ENCODE assay signal across 11 cellular contexts in genomic region chr14:94936901-94937321, GRCh38.
A peak's percentile ranks its signal among the peaks of the same experiment; 100 is the strongest.
DNase-seq lines count a peak whose midpoint lies in the region; ATAC-seq, FAIRE-seq and TF ChIP-seq lines count a peak whose summit lies in the region.
"Had no signal": no experiment of that assay in that cellular context is flagged by ENCODE, and none has a peak within 500 bp of the region (broad histone marks: within the 10 kb centered on the region; RNA-seq: fewer than 3 reads in every experiment).

No MANE protein-coding gene starts in this region.

- H2BK15ac ChIP-seq in neuronal stem cell (ENCODE audit: low read length) = peak overlapping the region; percentile 38

- POLR2A ChIA-PET in SK-N-SH (lab: Yijun Ruan, JAX) = no interaction called here

- H3K4me3 ChIP-seq in SK-N-SH (ENCODE audit: low read depth in 2 of 2, low read length in 1 of 2) = no peak overlapping the region; a peak in 1 of 4 replicates
- peak overlapping the region; percentile 15 to 46 for H3K4me3 ChIP-seq in gastroesophageal sphincter
- no peak overlapping the region for H3K4me3 ChIP-seq in neuronal stem cell (ENCODE audit: low read length in 2 of 2)
- H3K4me3 ChIP-seq in tibial nerve = peak overlapping the region in 3 of 4 donors; percentile 2 to 38 (median 21)

- H3K27ac ChIP-seq in SK-N-SH (ENCODE audit: low read depth in 2 of 2, low read length in 1 of 2) (peak overlapping the region in 1 of 2 experiments; percentile 45; a peak in 2 of 4 replicates), gastroesophageal sphincter (peak overlapping the region; percentile 85 to 95 (median 91)), neuronal stem cell (replicated peaks; ENCODE audit: low read length) (no peak overlapping the region), tibial nerve (peak overlapping the region in 3 of 4 donors; percentile 21 to 84 (median 59))
- H3K27ac ChIP-seq: KMS-11 had no signal

- no peak overlapping the region for H3K14ac ChIP-seq in neuronal stem cell (ENCODE audit: low read length)

- no peak for TF ChIP-seq EP300 in SK-N-SH (IDR thresholded peaks at IDR 0.05; ENCODE audit: borderline replicate concordance in 1 of 2, low read depth in 1 of 2, low read length in 1 of 2)
- TF ChIP-seq EP300 in gastroesophageal sphincter (IDR thresholded peaks at IDR 0.05) = no peak
- no peak for TF ChIP-seq EP300 in tibial nerve (IDR thresholded peaks at IDR 0.05)

- TF ChIP-seq RAD21 in SK-N-SH (IDR thresholded peaks at IDR 0.05; ENCODE audit: low read length) = no peak

- H3K27me3 ChIP-seq in SK-N-SH (ENCODE audit: insufficient read depth) (no peaks in the 10 kb centered on the region), gastroesophageal sphincter (no peaks in the 10 kb centered on the region), neuronal stem cell (ENCODE audit: control insufficient read depth in 3 of 3, insufficient read depth in 3 of 3, low read depth in 1 of 3, low read length in 3 of 3) (no peaks in the 10 kb centered on the region), tibial nerve (no peaks in the 10 kb centered on the region)

- H3K4me2 ChIP-seq in SK-N-SH = no peak overlapping the region
- no peak overlapping the region for H3K4me2 ChIP-seq in neuronal stem cell (ENCODE audit: insufficient read depth, low read length, poor library complexity, severe bottlenecking)
- H3K4me2 ChIP-seq: KMS-11 had no signal

- H3K23ac ChIP-seq in neuronal stem cell (ENCODE audit: low read depth, low read length, poor library complexity) = no peak overlapping the region

- H2BK120ac ChIP-seq in neuronal stem cell (ENCODE audit: low read depth, low read length) = no peak overlapping the region

- TF ChIP-seq POLR2A in gastroesophageal sphincter (IDR thresholded peaks at IDR 0.05) (no peak), tibial nerve (IDR thresholded peaks at IDR 0.05) (no peak), GM12891 (IDR thresholded peaks at IDR 0.05; ENCODE audit: low read depth, low read length) (no peak)

- no peak overlapping the region for H3K27ac Mint-ChIP-seq in effector memory CD8-positive, alpha-beta T cell
- H3K27ac Mint-ChIP-seq: activated naive CD8-positive, alpha-beta T cell treated with anti-CD3 and anti-CD28 coated beads, Interleukin-2, amount 10 ng/mL, durations not matched to agents 7 days and 5 days had no signal

- ATAC-seq in gastroesophageal sphincter (peak; percentile 39), HG02798 (IDR thresholded peaks at IDR 0.05; ENCODE audit: poor library complexity, unreplicated experiment) (no peak)
- ATAC-seq in effector memory CD8-positive, alpha-beta T cell (replicated peaks) = no peak

- no peak overlapping the region for H3K4me3 Mint-ChIP-seq in effector memory CD8-positive, alpha-beta T cell
- H3K4me3 Mint-ChIP-seq: activated naive CD8-positive, alpha-beta T cell treated with anti-CD3 and anti-CD28 coated beads, Interleukin-2, amount 10 ng/mL, durations not matched to agents 7 days and 5 days had no signal

- H3K79me2 ChIP-seq in SK-N-SH (ENCODE audit: insufficient read depth) = no peaks in the 10 kb centered on the region

- no peaks in the 10 kb centered on the region for H3K36me3 Mint-ChIP-seq in effector memory CD8-positive, alpha-beta T cell (ENCODE audit: insufficient read depth)
- H3K36me3 Mint-ChIP-seq: activated naive CD8-positive, alpha-beta T cell treated with anti-CD3 and anti-CD28 coated beads, Interleukin-2, amount 10 ng/mL, durations not matched to agents 7 days and 5 days; mesothelial cell of epicardium had no signal

- H3K36me3 ChIP-seq in SK-N-SH (replicated peaks in 1 of 2; ENCODE audit: control insufficient read depth in 1 of 2, insufficient read depth in 2 of 2, low read length in 1 of 2) (no peaks in the 10 kb centered on the region), gastroesophageal sphincter (no peaks in the 10 kb centered on the region), neuronal stem cell (replicated peaks in 1 of 2; ENCODE audit: control insufficient read depth in 2 of 2, insufficient read depth in 2 of 2, low read length in 2 of 2) (no peaks in the 10 kb centered on the region), tibial nerve (no peaks in the 10 kb centered on the region)

- no peaks in the 10 kb centered on the region for H3F3A ChIP-seq in SK-N-SH (replicated peaks; ENCODE audit: insufficient read depth)

- no peak overlapping the region for H3K9ac ChIP-seq in SK-N-SH
- H3K9ac ChIP-seq in neuronal stem cell (ENCODE audit: low read depth, low read length, poor library complexity) = no peak overlapping the region
- H3K9ac ChIP-seq: KMS-11 had no signal

- CTCF ChIA-PET in SK-N-SH (lab: Yijun Ruan, JAX) = interaction anchor here (0.6 kb wide), 2 partner anchors 495 to 1084 kb away, joined by 3 to 6 read pairs; no protein-coding TSS in a partner anchor

- 48% methylated on average over 8 of the region's 16 CpGs for WGBS in SK-N-SH (ENCODE audit: low lambda C conversion rate)
- 17% methylated on average over 3 of the region's 16 CpGs; no CpG with 5 or more reads in 1 of the 2 donors for WGBS in gastroesophageal sphincter (ENCODE audit: low coverage in 1 of 2), 2 donors
- no CpG with 5 or more reads among the region's 16 CpGs for WGBS in neuronal stem cell (ENCODE audit: extremely low coverage in 2 of 2, insufficient read length in 2 of 2, insufficient replicate concordance in 1 of 2), 2 donors
- 23 to 27% methylated on average over 5 to 12 of the region's 16 CpGs for WGBS in tibial nerve, 2 donors

- H4K91ac ChIP-seq in neuronal stem cell (ENCODE audit: low read depth, low read length, poor library complexity) = no peak overlapping the region

- no peak overlapping the region for H4K8ac ChIP-seq in neuronal stem cell (ENCODE audit: low read depth, low read length)

- TF ChIP-seq CTCF in SK-N-SH (IDR thresholded peaks at IDR 0.05) (no peak), gastroesophageal sphincter (IDR thresholded peaks at IDR 0.05) (no peak), tibial nerve (IDR thresholded peaks at IDR 0.05) (no peak)

- H3K4ac ChIP-seq in neuronal stem cell (ENCODE audit: low read length) = no peak overlapping the region

- H3K9me2 ChIP-seq in SK-N-SH = no peaks in the 10 kb centered on the region

- H3K79me1 ChIP-seq in neuronal stem cell (ENCODE audit: low read depth, low read length) = peaks cover 1% of the 10 kb centered on the region

- H3K18ac ChIP-seq in neuronal stem cell (ENCODE audit: low read length) = peak overlapping the region; percentile 70

- H2AFZ ChIP-seq in SK-N-SH (ENCODE audit: low read depth) (no peak overlapping the region), neuronal stem cell (ENCODE audit: low read length) (no peak overlapping the region)

- peak; percentile 78 for DNase-seq in SK-N-SH
- no peak for DNase-seq in neuronal stem cell (ENCODE audit: low spot score)
- peak in 1 of 2 donors; percentile 10 for DNase-seq in tibial nerve (ENCODE audit: low spot score in 2 of 2)
- DNase-seq in GM12891 (ENCODE audit: insufficient read length, low spot score) = no peak
- DNase-seq in KG1 (lab: John Stamatoyannopoulos, UW) = no peak
- DNase-seq in effector memory CD8-positive, alpha-beta T cell = no peak
- DNase-seq: activated naive CD8-positive, alpha-beta T cell treated with anti-CD3 and anti-CD28 coated beads, Interleukin-2, amount 10 ng/mL, durations not matched to agents 7 days and 5 days had no signal

- no peaks in the 10 kb centered on the region for H4K20me1 ChIP-seq in SK-N-SH (ENCODE audit: insufficient read depth)

- peak overlapping the region; percentile 43 for H2BK5ac ChIP-seq in neuronal stem cell (ENCODE audit: low read length)

- no peak for FAIRE-seq in GM12891 (lab: Jason Lieb, UNC)

- no peaks in the 10 kb centered on the region for H3K9me3 ChIP-seq in SK-N-SH
- no peaks in the 10 kb centered on the region for H3K9me3 ChIP-seq in gastroesophageal sphincter
- H3K9me3 ChIP-seq in neuronal stem cell (replicated peaks in 1 of 2; ENCODE audit: control insufficient read depth in 2 of 2, insufficient read depth in 1 of 2, low read depth in 1 of 2, low read length in 2 of 2) = peaks cover 0 to 5% of the 10 kb centered on the region in 2 donors
- H3K9me3 ChIP-seq in tibial nerve = no peaks in the 10 kb centered on the region

- H2BK12ac ChIP-seq in neuronal stem cell (ENCODE audit: low read length) = peak overlapping the region; percentile 32

- H2AK5ac ChIP-seq in neuronal stem cell (ENCODE audit: low read depth, low read length) = peak overlapping the region; percentile 47

- no peaks in the 10 kb centered on the region for H3K4me1 Mint-ChIP-seq in effector memory CD8-positive, alpha-beta T cell (ENCODE audit: low read depth in 2 of 2)
- H3K4me1 Mint-ChIP-seq: activated naive CD8-positive, alpha-beta T cell treated with anti-CD3 and anti-CD28 coated beads, Interleukin-2, amount 10 ng/mL, durations not matched to agents 7 days and 5 days had no signal

- no peaks in the 10 kb centered on the region for H3K9me3 Mint-ChIP-seq in effector memory CD8-positive, alpha-beta T cell
- H3K9me3 Mint-ChIP-seq: activated naive CD8-positive, alpha-beta T cell treated with anti-CD3 and anti-CD28 coated beads, Interleukin-2, amount 10 ng/mL, durations not matched to agents 7 days and 5 days; mesothelial cell of epicardium had no signal

- H3K4me1 ChIP-seq in SK-N-SH (ENCODE audit: control insufficient read depth in 1 of 2, insufficient read depth in 2 of 2, low read depth in 1 of 2, low read length in 1 of 2) (peaks cover 7 to 15% of the 10 kb centered on the region in 2 experiments; a peak in 2 of 4 replicates), gastroesophageal sphincter (peaks cover 0 to 45% (median 19%) of the 10 kb centered on the region in 3 donors), neuronal stem cell (ENCODE audit: control insufficient read depth in 2 of 2, insufficient read depth in 1 of 2, low read depth in 1 of 2, low read length in 2 of 2) (peaks cover 0 to 4% of the 10 kb centered on the region in 2 donors), tibial nerve (peaks cover 0 to 18% (median 0%) of the 10 kb centered on the region in 4 donors)

- no peaks in the 10 kb centered on the region for H3K27me3 Mint-ChIP-seq in effector memory CD8-positive, alpha-beta T cell

TF ChIP-seq in SK-N-SH, 30 proteins besides CTCF, POLR2A, EP300 and RAD21:
- TF ChIP-seq ELF1 (IDR thresholded peaks at IDR 0.05) = no peak
- TF ChIP-seq TEAD4 (IDR thresholded peaks at IDR 0.05; ENCODE audit: borderline replicate concordance, insufficient read depth) = no peak
- no peak for TF ChIP-seq YY1 (IDR thresholded peaks at IDR 0.05; ENCODE audit: low read depth)

TF ChIP-seq in GM12891, 5 proteins besides CTCF, POLR2A, EP300 and RAD21:
- TF ChIP-seq POLR2AphosphoS5 (IDR thresholded peaks at IDR 0.05; ENCODE audit: low read depth, low read length) (no peak), PAX5 (IDR thresholded peaks at IDR 0.05; ENCODE audit: insufficient read depth, low read length, severe bottlenecking) (no peak), TAF1 (IDR thresholded peaks at IDR 0.05; ENCODE audit: low read depth, low read length) (no peak), POU2F2 (IDR thresholded peaks at IDR 0.05; ENCODE audit: low read depth, low read length) (no peak), SPI1 (IDR thresholded peaks at IDR 0.05; ENCODE audit: low read depth, low read length) (no peak)

Comparison
In these comparisons a context has a peak if more than half of its experiments do, and no peak if none do; other contexts are left out.
1. H3K4me3 ChIP-seq: peak in gastroesophageal sphincter (2 of 2) and tibial nerve (3 of 4); none in SK-N-SH (0 of 2) and neuronal stem cell (0 of 2).